In the genomic region with DNA sequence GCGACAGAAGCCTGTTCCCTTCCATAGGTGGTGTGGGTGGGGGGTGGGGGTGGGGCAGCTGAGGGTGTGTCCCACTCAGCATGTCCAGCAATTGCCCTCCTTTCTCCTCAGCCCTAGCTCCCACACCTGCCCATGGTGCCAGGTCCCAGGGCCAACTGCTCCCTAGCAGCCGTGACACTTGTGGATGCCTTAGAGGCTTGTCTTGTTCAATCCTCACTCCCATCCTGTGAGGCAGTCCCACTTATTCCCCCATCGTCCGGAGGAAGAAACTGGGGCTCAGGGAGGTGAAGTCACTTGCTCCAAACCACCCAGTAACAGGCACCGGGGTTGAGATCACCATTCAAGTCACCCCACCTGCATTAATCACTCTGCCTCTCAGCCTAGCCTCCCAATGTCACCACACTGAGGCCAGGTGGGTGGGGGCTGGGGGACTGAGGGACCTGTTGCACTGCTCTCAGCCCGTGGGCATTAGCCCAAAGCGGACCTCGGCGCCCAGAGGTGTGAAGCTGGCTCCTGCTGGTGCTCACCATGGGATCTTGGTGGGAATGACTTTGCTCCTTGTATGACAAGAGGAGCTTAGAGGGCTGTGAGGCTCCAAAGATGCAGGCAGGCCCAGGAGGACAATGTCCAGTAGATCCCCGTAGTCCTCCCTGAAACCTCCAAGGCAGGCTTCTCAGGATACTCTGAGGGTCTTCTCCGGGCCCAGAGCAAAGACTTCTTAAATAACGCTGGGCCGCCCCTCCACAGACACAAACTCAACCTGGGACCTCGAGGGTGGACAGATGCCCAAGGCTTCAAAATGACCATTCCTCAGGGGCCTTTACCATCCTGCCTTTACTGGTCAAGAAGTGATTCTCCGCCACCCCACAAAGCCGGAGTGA, we compare ENCODE assay signal across 1 cellular context.
TF ChIP-seq lines count a peak whose summit lies in the region.

No MANE protein-coding gene starts in this region.

TF ChIP-seq in H1, 55 proteins besides CTCF, POLR2A, EP300 and RAD21:
- TF ChIP-seq KDM4A (IDR thresholded peaks at IDR 0.05; ENCODE audit: low read depth, low read length, severe bottlenecking) (no peak), SAP30 (IDR thresholded peaks at IDR 0.05; ENCODE audit: insufficient read depth, insufficient replicate concordance, low read length) (no peak), FOSL1 (IDR thresholded peaks at IDR 0.05; ENCODE audit: insufficient read depth, low read depth, low read length) (no peak), RFX5 (IDR thresholded peaks at IDR 0.05; ENCODE audit: borderline replicate concordance, low read depth, low read length) (no peak), JUND (IDR thresholded peaks at IDR 0.05; ENCODE audit: low read length) (no peak), KDM1A (IDR thresholded peaks at IDR 0.05; ENCODE audit: borderline replicate concordance, low read length) (no peak), CEBPB (IDR thresholded peaks at IDR 0.05; ENCODE audit: low read depth, low read length) (no peak), PHF8 (conservative IDR thresholded peaks at IDR 0.05; ENCODE audit: low read depth, low read length) (no peak), EZH2 (IDR thresholded peaks at IDR 0.05; ENCODE audit: low read depth, low read length, severe bottlenecking) (no peak), CBX5 (IDR thresholded peaks at IDR 0.05; ENCODE audit: low read depth, low read length) (no peak), KDM5A (IDR thresholded peaks at IDR 0.05; ENCODE audit: low read length) (no peak), SRF (IDR thresholded peaks at IDR 0.05; ENCODE audit: low read depth, low read length) (no peak), BACH1 (IDR thresholded peaks at IDR 0.05; ENCODE audit: low read length) (no peak), SP4 (IDR thresholded peaks at IDR 0.05; ENCODE audit: low read length) (no peak), HDAC2 (IDR thresholded peaks at IDR 0.05; ENCODE audit: borderline replicate concordance in 1 of 2, low read depth in 2 of 2, low read length in 2 of 2) (no peak), TCF12 (IDR thresholded peaks at IDR 0.05; ENCODE audit: low read depth, low read length) (no peak), BRCA1 (IDR thresholded peaks at IDR 0.05; ENCODE audit: low read depth, low read length) (no peak)
- TF ChIP-seq, protein P1, sequence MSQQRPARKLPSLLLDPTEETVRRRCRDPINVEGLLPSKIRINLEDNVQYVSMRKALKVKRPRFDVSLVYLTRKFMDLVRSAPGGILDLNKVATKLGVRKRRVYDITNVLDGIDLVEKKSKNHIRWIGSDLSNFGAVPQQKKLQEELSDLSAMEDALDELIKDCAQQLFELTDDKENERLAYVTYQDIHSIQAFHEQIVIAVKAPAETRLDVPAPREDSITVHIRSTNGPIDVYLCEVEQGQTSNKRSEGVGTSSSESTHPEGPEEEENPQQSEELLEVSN (IDR thresholded peaks at IDR 0.05) = no peak
- TF ChIP-seq, protein P2, sequence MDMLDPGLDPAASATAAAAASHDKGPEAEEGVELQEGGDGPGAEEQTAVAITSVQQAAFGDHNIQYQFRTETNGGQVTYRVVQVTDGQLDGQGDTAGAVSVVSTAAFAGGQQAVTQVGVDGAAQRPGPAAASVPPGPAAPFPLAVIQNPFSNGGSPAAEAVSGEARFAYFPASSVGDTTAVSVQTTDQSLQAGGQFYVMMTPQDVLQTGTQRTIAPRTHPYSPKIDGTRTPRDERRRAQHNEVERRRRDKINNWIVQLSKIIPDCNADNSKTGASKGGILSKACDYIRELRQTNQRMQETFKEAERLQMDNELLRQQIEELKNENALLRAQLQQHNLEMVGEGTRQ (IDR thresholded peaks at IDR 0.05; ENCODE audit: low read length) = no peak
TF ChIP-seq in H1: peak in this region for 0.
